ENCODE assay signal across 28 cellular contexts in genomic region chr1:171917361-171917760, GRCh38.
"Had no signal": no experiment of that assay in that cellular context is flagged by ENCODE, and none has a peak within 500 bp of the region (broad histone marks: within the 10 kb centered on the region; RNA-seq: fewer than 3 reads in every experiment).

No MANE protein-coding gene starts in this region.

- H3K9me3 Mint-ChIP-seq: naive B cell; natural killer cell; nephron progenitor cell; neural progenitor cell; stimulated activated memory B cell treated with anti-CD40 and anti-IgM and Interleukin-4, amounts not matched to agents 10 μg/mL and 1 μg/mL and 100 μg/mL, for 72 hours had no signal

- H3K27me3 ChIP-seq: hepatocyte, neural progenitor cell, neutrophil, ovary, right atrium auricular region, right lobe of liver, spleen, stomach, testis, thyroid gland, transverse colon, upper lobe of left lung, vagina had no signal

- H3K4me1 ChIP-seq: right lobe of liver, spleen, testis, vagina had no signal

- H3K36me3 ChIP-seq: lower lobe of right lung, neural progenitor cell, neutrophil, ovary, right atrium auricular region, right lobe of liver, spleen, stomach, thyroid gland, transverse colon, upper lobe of left lung, vagina had no signal

- ATAC-seq: left lobe of liver; lower lobe of right lung; natural killer cell; right lobe of liver; stimulated activated memory B cell treated with anti-CD40 and anti-IgM and Interleukin-4, amounts not matched to agents 10 μg/mL and 1 μg/mL and 100 μg/mL, for 72 hours had no signal

- DNase-seq: islet precursor cell; lower lobe of right lung; mammary epithelial cell; mesenchymal stem cell; naive B cell; natural killer cell; nephron progenitor cell; occipital lobe; ovary; right lobe of liver; spleen; stimulated activated CD4-positive, alpha-beta T cell treated with anti-CD3 and anti-CD28 coated beads, Interleukin-4, amount 100 ng/mL, for 4 hours; stimulated activated CD8-positive, alpha-beta memory T cell treated with anti-CD3 and anti-CD28 coated beads, Interleukin-4, amount 100 ng/mL, for 48 hours; stimulated activated naive CD4-positive, alpha-beta T cell treated with Interleukin-2 at 50 U/mL for 16 hours; stomach; testis; thyroid gland; transverse colon; upper lobe of left lung had no signal

- H3K4me3 Mint-ChIP-seq: naive B cell; natural killer cell; nephron progenitor cell; neural progenitor cell; stimulated activated memory B cell treated with anti-CD40 and anti-IgM and Interleukin-4, amounts not matched to agents 10 μg/mL and 1 μg/mL and 100 μg/mL, for 72 hours had no signal

- H3K27ac Mint-ChIP-seq: naive B cell; natural killer cell; nephron progenitor cell; neural progenitor cell; progenitor cell of endocrine pancreas; stimulated activated memory B cell treated with anti-CD40 and anti-IgM and Interleukin-4, amounts not matched to agents 10 μg/mL and 1 μg/mL and 100 μg/mL, for 72 hours had no signal

- H3K4me2 ChIP-seq: hepatocyte, neural progenitor cell had no signal

- H3K27ac ChIP-seq: hepatocyte, lower lobe of right lung, neural progenitor cell, neutrophil, ovary, right atrium auricular region, right lobe of liver, skin epidermis, spleen, stomach, testis, thyroid gland, transverse colon, upper lobe of left lung, vagina had no signal

- H3K4me3 ChIP-seq: hepatocyte, lower lobe of right lung, neural progenitor cell, ovary, right atrium auricular region, right lobe of liver, skin epidermis, spleen, stomach, testis, thyroid gland, transverse colon, upper lobe of left lung, vagina had no signal

- H3K9me3 ChIP-seq: lower lobe of right lung, neutrophil, ovary, right atrium auricular region, right lobe of liver, spleen, stomach, testis, thyroid gland, transverse colon, upper lobe of left lung, vagina had no signal

- H3K27me3 Mint-ChIP-seq: progenitor cell of endocrine pancreas; stimulated activated memory B cell treated with anti-CD40 and anti-IgM and Interleukin-4, amounts not matched to agents 10 μg/mL and 1 μg/mL and 100 μg/mL, for 72 hours had no signal

- H3K79me2 ChIP-seq: hepatocyte had no signal

- H3K4me1 Mint-ChIP-seq: naive B cell; nephron progenitor cell; stimulated activated memory B cell treated with anti-CD40 and anti-IgM and Interleukin-4, amounts not matched to agents 10 μg/mL and 1 μg/mL and 100 μg/mL, for 72 hours had no signal

- H2AFZ ChIP-seq: hepatocyte, neural progenitor cell had no signal

- H3K9ac ChIP-seq: neural progenitor cell had no signal
